Comparison of ENCODE assay signal across 8 cellular contexts in genomic region chr5:119397518-119398380, GRCh38. TPM values are rescaled to one million over a fixed set of nuclear protein-coding genes. Genes with fewer than 3 reads are reported as not detected.
DNase-seq lines count a peak whose midpoint lies in the region; ATAC-seq, FAIRE-seq and TF ChIP-seq lines count a peak whose summit lies in the region.

No MANE protein-coding gene starts in this region.

- H3K4me1 Mint-ChIP-seq in T-helper 17 cell, result peaks cover 35% of the 10 kb centered on the region

- peak overlapping the region; percentile 76 for H3K27ac Mint-ChIP-seq in T-helper 17 cell

- no peak for TF ChIP-seq EP300 in A549 (IDR thresholded peaks at IDR 0.05)

- H3K36me3 Mint-ChIP-seq in T-helper 17 cell (ENCODE audit: low read depth), result peaks cover 5% of the 10 kb centered on the region

- no peak for TF ChIP-seq RAD21 in A549 (conservative IDR thresholded peaks at IDR 0.05 in 1 of 2, IDR thresholded peaks at IDR 0.05 in 1 of 2)

- FAIRE-seq in A549 (lab: Jason Lieb, UNC), result no peak

- ATAC-seq in A549 (no peak; a peak in 1 of 6 replicates), HG02973 (IDR thresholded peaks at IDR 0.05; ENCODE audit: unreplicated experiment) (peak; percentile 55), T-helper 17 cell (peak; percentile 47)

- CTCF ChIA-PET in A549 (lab: Yijun Ruan, JAX), result interaction anchor here (1.5 to 7.2 kb wide), 3 partner anchors 14 to 409 kb away, joined by 4 to 65 read pairs (median 24); partner anchors contain the start of gene DTWD2

- H3K4me3 Mint-ChIP-seq in T-helper 17 cell, result no peak overlapping the region

- H3K27ac ChIP-seq in A549 (peak overlapping the region; percentile 54 to 74), WERI-Rb-1 (no peak overlapping the region)

- H3K27me3 Mint-ChIP-seq in T-helper 17 cell, result no peaks in the 10 kb centered on the region

- peaks cover 5% of the 10 kb centered on the region for H3K36me3 ChIP-seq in WERI-Rb-1

- POLR2A ChIA-PET in A549 (lab: Yijun Ruan, JAX), result no interaction called here

- H3K4me1 ChIP-seq in A549, result peaks cover 38% of the 10 kb centered on the region

- DNase-seq in A549 (ENCODE audit: low read depth in 1 of 2, low spot score in 1 of 2) (peak in 1 of 2 experiments; percentile 8), T-helper 17 cell (no peak), kidney tubule cell (ENCODE audit: low spot score) (peak; percentile 66), WERI-Rb-1 (no peak), HUDEP-2 (lab: John Stamatoyannopoulos, UW; ENCODE audit: unreplicated experiment in 76 of 76) (no peak), DMS79 (lab: John Stamatoyannopoulos, UW) (no peak)

- H3K27me3 ChIP-seq in WERI-Rb-1 (ENCODE audit: insufficient read depth, low read depth, severe bottlenecking), result no peaks in the 10 kb centered on the region

- H3K4me2 ChIP-seq in A549, result peak overlapping the region; percentile 59

- H3K9me3 ChIP-seq in A549, result no peaks in the 10 kb centered on the region
- no peaks in the 10 kb centered on the region for H3K9me3 ChIP-seq in T-helper 17 cell (ENCODE audit: control insufficient read depth, low read length, poor library complexity, severe bottlenecking)
- H3K9me3 ChIP-seq in WERI-Rb-1 (ENCODE audit: severe bottlenecking), result no peaks in the 10 kb centered on the region

- no peak overlapping the region; the same call in 2 of the 3 replicates for H3K4me3 ChIP-seq in A549
- no peak overlapping the region for H3K4me3 ChIP-seq in WERI-Rb-1 (ENCODE audit: low read depth, low read length)

- TF ChIP-seq POLR2A in A549 (IDR thresholded peaks at IDR 0.05; ENCODE audit: low read length) (no peak), GM18526 (IDR thresholded peaks at IDR 0.05; ENCODE audit: extremely low read depth, insufficient read length) (peak; percentile 15)

- 58% methylated on average over 10 of the region's 10 CpGs for WGBS in A549 (ENCODE audit: missing lambda C conversion rate)

- TF ChIP-seq CTCF in A549 (IDR thresholded peaks at IDR 0.05) (no peak), WERI-Rb-1 (IDR thresholded peaks at IDR 0.05; ENCODE audit: low read depth, low read length) (no peak)

TF ChIP-seq in A549, 52 proteins besides CTCF, POLR2A, EP300 and RAD21:
- TF ChIP-seq SMC3 (IDR thresholded peaks at IDR 0.05) (no peak), MAFK (IDR thresholded peaks at IDR 0.05; ENCODE audit: partially characterized antibody) (peak; percentile 27), HOXB5 (CRISPR knock-in tag; IDR thresholded peaks at IDR 0.05) (no peak), MAX (IDR thresholded peaks at IDR 0.05) (no peak), TFCP2L1 (CRISPR knock-in tag; IDR thresholded peaks at IDR 0.05) (no peak), EHMT2 (IDR thresholded peaks at IDR 0.05; ENCODE audit: low read depth) (no peak), FOSB (CRISPR knock-in tag; IDR thresholded peaks at IDR 0.05) (no peak), EHF (CRISPR knock-in tag; IDR thresholded peaks at IDR 0.05) (no peak), CHD4 (IDR thresholded peaks at IDR 0.05; ENCODE audit: borderline replicate concordance) (no peak), ZC3H11A (IDR thresholded peaks at IDR 0.05) (no peak), HOXB13 (CRISPR knock-in tag; IDR thresholded peaks at IDR 0.05; ENCODE audit: low read depth) (no peak), CEBPB (IDR thresholded peaks at IDR 0.05) (peak; percentile 35 to 60; a peak in 2 of 4 replicates), CHD2 (IDR thresholded peaks at IDR 0.05; ENCODE audit: low read length, partially characterized antibody) (no peak), PHF8 (IDR thresholded peaks at IDR 0.05; ENCODE audit: borderline replicate concordance, low read depth) (no peak), FOSL2 (IDR thresholded peaks at IDR 0.05) (no peak), FOSL2 (CRISPR knock-in tag; IDR thresholded peaks at IDR 0.05) (peak; percentile 63), NFE2L2 (conservative IDR thresholded peaks at IDR 0.05; ENCODE audit: low read length) (no peak)

RNA-seq across cellular contexts. Expression of gene TNFAIP8, which starts 41.9 kb away (rescaled TPM):
- 30.3 and 35.7 TPM in 2 replicates for polyA plus RNA-seq in A549 (2011; rRNA removed)
- 23.2 and 23.9 TPM in 2 replicates for polyA plus RNA-seq in A549 (2012; cell fraction: cytosol; rRNA removed)
- polyA plus RNA-seq in A549 (2012; cell fraction: nucleus; rRNA removed), result 9.2 and 10.7 TPM in 2 replicates
- polyA plus RNA-seq in A549 (2017; fragmentation: RNase III; extraction: RNeasy Plus Mini Kit Qiagen cat#74134 plus additional on column Dnase treatment), result 33.4 to 35.0 TPM (median 34.9 TPM) in 3 replicates
- 10.2 and 13.7 TPM in 2 replicates for polyA minus RNA-seq in A549 (2011; rRNA and poly(A)+ RNA removed)
- total RNA-seq in T-helper 17 cell, result 100 to 1,000 TPM; 130 to 140 TPM

RNA-seq across cellular contexts. Expression of gene HSD17B4, which starts 54.5 kb away (rescaled TPM):
- 121 and 175 TPM in 2 replicates for polyA plus RNA-seq in A549 (2011; rRNA removed)
- 49.4 and 52.5 TPM in 2 replicates for polyA plus RNA-seq in A549 (2012; cell fraction: cytosol; rRNA removed)
- polyA plus RNA-seq in A549 (2012; cell fraction: nucleus; rRNA removed), result 27.5 and 84.6 TPM in 2 replicates
- polyA plus RNA-seq in A549 (2017; fragmentation: RNase III; extraction: RNeasy Plus Mini Kit Qiagen cat#74134 plus additional on column Dnase treatment), result 105 to 135 TPM (median 134 TPM) in 3 replicates
- 123 and 127 TPM in 2 replicates for polyA minus RNA-seq in A549 (2011; rRNA and poly(A)+ RNA removed)
- 10 to 100 TPM; 26.3 to 38.6 TPM for total RNA-seq in T-helper 17 cell

Comparison
In these comparisons a context has a peak if more than half of its experiments do, and no peak if none do; other contexts are left out.
1. ATAC-seq: peak in HG02973 (single experiment) and T-helper 17 cell (single experiment); none in A549 (0 of 2).